ENCODE assay signal across 16 cellular contexts in genomic region chr11:45578286-45578685, GRCh38.
"Had no signal": no experiment of that assay in that cellular context is flagged by ENCODE, and none has a peak within 500 bp of the region (broad histone marks: within the 10 kb centered on the region; RNA-seq: fewer than 3 reads in every experiment).

No MANE protein-coding gene starts in this region.

- H3K4me3 ChIP-seq: body of pancreas, gastroesophageal sphincter, hepatocyte, right atrium auricular region, uterus had no signal

- H3K4me2 ChIP-seq: hepatocyte had no signal

- ATAC-seq: body of pancreas, gastroesophageal sphincter had no signal

- H3K9me3 ChIP-seq: body of pancreas, gastroesophageal sphincter, neutrophil, right atrium auricular region, uterus had no signal

- H3K79me2 ChIP-seq: hepatocyte had no signal

- H3K4me1 ChIP-seq: body of pancreas, gastroesophageal sphincter, right atrium auricular region, uterus had no signal

- H3K27me3 ChIP-seq: body of pancreas, uterus had no signal

- H2AFZ ChIP-seq: hepatocyte had no signal

- H3K27ac ChIP-seq: body of pancreas, epithelial cell of prostate, gastroesophageal sphincter, hepatocyte, neutrophil, right atrium auricular region, uterus had no signal

- DNase-seq: activated CD4-positive, alpha-beta T cell treated with anti-CD3 and anti-CD28 coated beads, Interleukin-2, amount 50 U/mL, for 4 hours; activated CD4-positive, CD25-positive, alpha-beta regulatory T cell treated with anti-CD3 and anti-CD28 coated beads, Interleukin-2, amount 50 U/mL, for 72 hours; activated effector memory CD4-positive, alpha-beta T cell treated with Interleukin-2 at 50 U/mL for 16 hours; activated T-cell treated with anti-CD3 and anti-CD28 coated beads, Interleukin-2, amount 50 U/mL, for 24 hours; body of pancreas; cortex of kidney; effector CD8-positive, alpha-beta T cell; midbrain; naive B cell; small intestine; uterus had no signal

- H3K36me3 ChIP-seq: gastroesophageal sphincter, neutrophil, right atrium auricular region, uterus had no signal
